Comparison of ENCODE assay signal across 8 cellular contexts in the genomic region with DNA sequence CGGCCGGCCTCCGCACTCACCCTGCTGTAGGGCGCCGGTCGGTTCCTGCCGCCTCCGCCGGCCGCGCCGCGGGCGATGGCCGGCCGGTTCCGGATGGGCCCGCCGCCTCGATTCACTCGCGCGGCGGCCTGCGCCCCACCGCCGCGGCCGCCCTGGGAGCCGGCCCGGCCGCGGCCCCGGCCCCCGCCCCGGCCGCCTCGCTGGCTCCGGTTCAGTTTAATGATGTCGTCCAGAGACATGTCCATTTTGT. TPM values are rescaled to one million over a fixed set of nuclear protein-coding genes. Genes with fewer than 3 reads are reported as not detected.
A peak's percentile ranks its signal among the peaks of the same experiment; 100 is the strongest.
DNase-seq lines count a peak whose midpoint lies in the region; ATAC-seq and TF ChIP-seq lines count a peak whose summit lies in the region.

No MANE protein-coding gene starts in this region.

- H3K27ac ChIP-seq in PC-3 (ENCODE audit: low read length) = peak overlapping the region; percentile 58

- BruUV-seq in PC-3 (replicated peaks; lab: Mats Ljungman, UMichigan) = no TSS peak

- H3K4me3 ChIP-seq in PC-3 (ENCODE audit: low read length) (peak overlapping the region; percentile 99), fibroblast of the aortic adventitia (ENCODE audit: low read depth, low read length) (peak overlapping the region; percentile 81)

- no peak for DNase-seq in PC-3
- no peak for DNase-seq in fibroblast of the aortic adventitia (ENCODE audit: low read depth)
- no peak for DNase-seq in stimulated activated effector memory CD8-positive, alpha-beta T cell treated with anti-CD3 and anti-CD28 coated beads, Interleukin-12 subunit alpha, Interleukin-12 subunit beta, amount 100 ng/mL, for 72 hours (ENCODE audit: low spot score in 2 of 2)
- DNase-seq in EL = no peak
- DNase-seq in activated CD8-positive, alpha-beta memory T cell treated with anti-CD3 and anti-CD28 coated beads, Interleukin-2, amount 50 U/mL, for 4 hours = no peak
- DNase-seq in GM20000 (ENCODE audit: low spot score) = no peak
- no peak for DNase-seq in NAMALWA (ENCODE audit: low spot score)

- H3K4me1 Mint-ChIP-seq in stimulated activated effector memory CD8-positive, alpha-beta T cell treated with anti-CD3 and anti-CD28 coated beads, Interleukin-12 subunit alpha, Interleukin-12 subunit beta, amount 100 ng/mL, for 72 hours = peaks cover 25% of the 10 kb centered on the region

- peak; percentile 18 for ATAC-seq in GM21360 (IDR thresholded peaks at IDR 0.05; ENCODE audit: unreplicated experiment)
- ATAC-seq in PC-3 = no peak
- peak; percentile 27 for ATAC-seq in stimulated activated effector memory CD8-positive, alpha-beta T cell treated with anti-CD3 and anti-CD28 coated beads, Interleukin-12 subunit alpha, Interleukin-12 subunit beta, amount 100 ng/mL, for 72 hours

- no peaks in the 10 kb centered on the region for H3K9me3 ChIP-seq in PC-3 (ENCODE audit: low read length)

- TF ChIP-seq CTCF in PC-3 (conservative IDR thresholded peaks at IDR 0.05; ENCODE audit: low read depth, low read length) (no peak), fibroblast of the aortic adventitia (IDR thresholded peaks at IDR 0.05; ENCODE audit: insufficient read depth, low read length) (no peak), GM20000 (IDR thresholded peaks at IDR 0.05; ENCODE audit: extremely low read depth, missing control alignments) (no peak)

- no peaks in the 10 kb centered on the region for H3K9me3 Mint-ChIP-seq in stimulated activated effector memory CD8-positive, alpha-beta T cell treated with anti-CD3 and anti-CD28 coated beads, Interleukin-12 subunit alpha, Interleukin-12 subunit beta, amount 100 ng/mL, for 72 hours

- H3K9ac ChIP-seq in PC-3 (ENCODE audit: low read length) = peak overlapping the region; percentile 98

- CTCF ChIA-PET in PC-3 (lab: Charles Lee) = no interaction called here

- H3K79me2 ChIP-seq in PC-3 (ENCODE audit: low read length) = peaks cover 74% of the 10 kb centered on the region

- peaks cover 12% of the 10 kb centered on the region for H3F3A ChIP-seq in PC-3 (ENCODE audit: low read length, unreplicated experiment)

- peaks cover 90% of the 10 kb centered on the region for H3K36me3 Mint-ChIP-seq in stimulated activated effector memory CD8-positive, alpha-beta T cell treated with anti-CD3 and anti-CD28 coated beads, Interleukin-12 subunit alpha, Interleukin-12 subunit beta, amount 100 ng/mL, for 72 hours

- H3K27ac Mint-ChIP-seq in stimulated activated effector memory CD8-positive, alpha-beta T cell treated with anti-CD3 and anti-CD28 coated beads, Interleukin-12 subunit alpha, Interleukin-12 subunit beta, amount 100 ng/mL, for 72 hours = peak overlapping the region; percentile 96

- peaks cover 21% of the 10 kb centered on the region for H4K20me1 ChIP-seq in PC-3 (ENCODE audit: low read length)

- H3K4me2 ChIP-seq in PC-3 (ENCODE audit: low read length) = no peak overlapping the region

- H2AFZ ChIP-seq in PC-3 (ENCODE audit: low read length) = no peak overlapping the region

- H3K4me3 Mint-ChIP-seq in stimulated activated effector memory CD8-positive, alpha-beta T cell treated with anti-CD3 and anti-CD28 coated beads, Interleukin-12 subunit alpha, Interleukin-12 subunit beta, amount 100 ng/mL, for 72 hours = peak overlapping the region; percentile 82

- H3K9me2 ChIP-seq in PC-3 (replicated peaks; ENCODE audit: low read length) = no peaks in the 10 kb centered on the region

- no peaks in the 10 kb centered on the region for H3K27me3 ChIP-seq in PC-3 (ENCODE audit: low read length)

- peaks cover 47% of the 10 kb centered on the region for H3K36me3 ChIP-seq in PC-3 (ENCODE audit: low read depth, low read length)

- POLR2A ChIA-PET in PC-3 (lab: Charles Lee; ENCODE audit: unreplicated experiment) = no interaction called here

- intact Hi-C loops in PC-3 (cut with micrococcal nuclease) = loop anchor here (1.0 kb wide), 1 partner anchor 20 kb away; a partner anchor contains a TSS

- peaks cover 35% of the 10 kb centered on the region for H3K4me1 ChIP-seq in PC-3 (ENCODE audit: insufficient read depth, low read length)

RNA-seq across cellular contexts. Expression of a gene that starts 0.2 kb away (rescaled TPM):
- total RNA-seq in PC-3 (2014; rRNA removed) (496 and 633 TPM in 2 replicates), fibroblast of the aortic adventitia (ENCODE audit: low replicate concordance) (43.6 and 77.3 TPM in 2 replicates)

RNA-seq across cellular contexts. Expression of a gene that starts 0.3 kb away (rescaled TPM):
- total RNA-seq in PC-3 (2014; rRNA removed) (243 and 268 TPM in 2 replicates), fibroblast of the aortic adventitia (ENCODE audit: low replicate concordance) (172 and 178 TPM in 2 replicates)

RNA-seq across cellular contexts. Expression of a gene that starts 10.8 kb away (rescaled TPM):
- total RNA-seq in PC-3 (2014; rRNA removed) = 0.07 and 0.17 TPM in 2 replicates
- 1.3 and 1.4 TPM in 2 replicates for total RNA-seq in fibroblast of the aortic adventitia (ENCODE audit: low replicate concordance)

RNA-seq across cellular contexts. Expression of a gene that starts 20.0 kb away (rescaled TPM):
- total RNA-seq in PC-3 (2014; rRNA removed) (33.3 and 42.7 TPM in 2 replicates), fibroblast of the aortic adventitia (ENCODE audit: low replicate concordance) (20.3 and 36.7 TPM in 2 replicates)

RNA-seq across cellular contexts. Expression of a gene that starts 20.1 kb away (rescaled TPM):
- total RNA-seq in PC-3 (2014; rRNA removed) (201 and 261 TPM in 2 replicates), fibroblast of the aortic adventitia (ENCODE audit: low replicate concordance) (95.1 and 149 TPM in 2 replicates)
